Comparison of ENCODE assay signal across 22 cellular contexts in genomic region chr14:105395538-105395854, GRCh38.
"Had no signal": no experiment of that assay in that cellular context is flagged by ENCODE, and none has a peak within 500 bp of the region (broad histone marks: within the 10 kb centered on the region; RNA-seq: fewer than 3 reads in every experiment).

No MANE protein-coding gene starts in this region.

- H3K9me3 Mint-ChIP-seq: central memory CD8-positive, alpha-beta T cell; T-helper 1 cell treated with Interleukin-12 subunit alpha and Interleukin-12 subunit beta and Interleukin-4 antibody, amounts not matched to agents 30 μg/mL and 1 μg/mL, for 36 hours had no signal

- H3K9me3 ChIP-seq: SJSA1 had no signal

- H3K27me3 ChIP-seq: SJSA1 had no signal

- FAIRE-seq: astrocyte had no signal

- H3K4me3 Mint-ChIP-seq: activated CD8-positive, alpha-beta T cell treated with anti-CD3 and anti-CD28 coated beads, Interleukin-2, amount 10 ng/mL, durations not matched to agents 7 days and 5 days; brain; central memory CD8-positive, alpha-beta T cell; T-helper 1 cell treated with Interleukin-12 subunit alpha and Interleukin-12 subunit beta and Interleukin-4 antibody, amounts not matched to agents 30 μg/mL and 1 μg/mL, for 36 hours had no signal

- DNase-seq: activated CD4-positive, alpha-beta T cell treated with anti-CD3 and anti-CD28 coated beads for 4 hours; activated CD8-positive, alpha-beta memory T cell treated with anti-CD3 and anti-CD28 coated beads, Interleukin-2, amount 50 U/mL, for 48 hours; activated CD8-positive, alpha-beta T cell treated with anti-CD3 and anti-CD28 coated beads, Interleukin-2, amount 10 ng/mL, durations not matched to agents 7 days and 5 days; activated naive CD4-positive, alpha-beta T cell treated with anti-CD3 and anti-CD28 coated beads, Interleukin-2, amount 50 U/mL, for 16 hours; activated T-cell treated with anti-CD3 and anti-CD28 coated beads, Interleukin-2, amount 50 U/mL, for 1 hour; KBM-7; NCI-H1092 treated with DMSO at 0.1 percent for 48 hours; NCI-H1436; NCI-H1694 treated with DMSO at 0.1 percent for 48 hours; NCI-H2029 treated with DMSO at 0.1 percent for 48 hours; NCI-H345; NCI-H510A; NCI-H526 treated with DMSO at 0.1 percent for 48 hours; NCI-H82; SHP77 had no signal

- H3K27ac ChIP-seq: SJSA1 had no signal

- H3K27ac Mint-ChIP-seq: activated CD8-positive, alpha-beta T cell treated with anti-CD3 and anti-CD28 coated beads, Interleukin-2, amount 10 ng/mL, durations not matched to agents 7 days and 5 days; T-helper 1 cell treated with Interleukin-12 subunit alpha and Interleukin-12 subunit beta and Interleukin-4 antibody, amounts not matched to agents 30 μg/mL and 1 μg/mL, for 36 hours had no signal

- ATAC-seq: activated CD4-positive, CD25-positive, alpha-beta regulatory T cell treated with anti-CD3 and anti-CD28 coated beads, Interleukin-2, amount 50 U/mL, for 24 hours; activated CD8-positive, alpha-beta T cell treated with anti-CD3 and anti-CD28 coated beads, Interleukin-2, amount 10 ng/mL, durations not matched to agents 7 days and 5 days; Panc1 had no signal

- H3K4me3 ChIP-seq: SJSA1 had no signal

- H3K27me3 Mint-ChIP-seq: brain; central memory CD8-positive, alpha-beta T cell had no signal
